Comparison of ENCODE assay signal across 24 cellular contexts in genomic region chr18:57856128-57856527, GRCh38. TPM values are rescaled to one million over a fixed set of nuclear protein-coding genes. Genes with fewer than 3 reads are reported as not detected.
"Had no signal": no experiment of that assay in that cellular context is flagged by ENCODE, and none has a peak within 500 bp of the region (broad histone marks: within the 10 kb centered on the region; RNA-seq: fewer than 3 reads in every experiment).

No MANE protein-coding gene starts in this region.

- H3K36me3 Mint-ChIP-seq: activated CD8-positive, alpha-beta memory T cell treated with anti-CD3 and anti-CD28 coated beads, Interleukin-2, amount 10 ng/mL, durations not matched to agents 7 days and 5 days; activated naive CD4-positive, alpha-beta T cell treated with anti-CD3 and anti-CD28 coated beads, Interleukin-2, amount 50 U/mL, for 72 hours had no signal

- DNase-seq: activated B cell treated with CpG ODN at 0.5 μM for 24 hours; activated CD4-positive, alpha-beta T cell treated with anti-CD3 and anti-CD28 coated beads for 1 hour; activated CD4-positive, alpha-beta T cell treated with anti-CD3 and anti-CD28 coated beads, Interleukin-2, amount 10 ng/mL, durations not matched to agents 24 days and 14 days; activated CD4-positive, alpha-beta T cell treated with anti-CD3 and anti-CD28 coated beads, Interleukin-2, amount 50 U/mL, for 48 hours; activated CD8-positive, alpha-beta memory T cell treated with anti-CD3 and anti-CD28 coated beads, Interleukin-2, amount 10 ng/mL, durations not matched to agents 7 days and 5 days; activated effector memory CD4-positive, alpha-beta T cell treated with anti-CD3 and anti-CD28 coated beads, Interleukin-2, amount 50 U/mL, for 16 hours; activated naive CD4-positive, alpha-beta T cell treated with Interleukin-2 at 50 U/mL for 16 hours; activated naive CD8-positive, alpha-beta T cell treated with anti-CD3 and anti-CD28 coated beads, Interleukin-2, amount 50 U/mL, for 24 hours; activated T-cell treated with anti-CD3 and anti-CD28 coated beads, Interleukin-2, amount 50 U/mL, for 24 hours; amniotic stem cell; body of pancreas; central memory CD4-positive, alpha-beta T cell; MG63; MV-4-11; NCI-H2081 treated with DMSO at 0.1 percent for 48 hours; NCI-H2171; NCI-H510A; NK-92 treated with Interleukin-12 subunit alpha and Interleukin-12 subunit beta, amount 100 ng/mL, for 24 hours; SHP77; T-helper 17 cell; T-helper 9 cell had no signal

- H3K27ac Mint-ChIP-seq: activated B cell treated with CpG ODN at 0.5 μM for 24 hours; activated CD4-positive, alpha-beta T cell treated with anti-CD3 and anti-CD28 coated beads, Interleukin-2, amount 10 ng/mL, durations not matched to agents 24 days and 14 days; activated CD8-positive, alpha-beta memory T cell treated with anti-CD3 and anti-CD28 coated beads, Interleukin-2, amount 10 ng/mL, durations not matched to agents 7 days and 5 days; activated naive CD4-positive, alpha-beta T cell treated with anti-CD3 and anti-CD28 coated beads, Interleukin-2, amount 50 U/mL, for 72 hours; activated naive CD8-positive, alpha-beta T cell treated with anti-CD3 and anti-CD28 coated beads, Interleukin-2, amount 50 U/mL, for 24 hours; activated T-cell treated with anti-CD3 and anti-CD28 coated beads, Interleukin-2, amount 50 U/mL, for 24 hours; activated T-helper 1 cell treated with anti-CD3 and anti-CD28 coated beads, Interleukin-12 subunit alpha, Interleukin-12 subunit beta, Interleukin-2, Interleukin-4 antibody, amounts not matched to agents 30 ng/mL and 10 ng/mL and 1 ng/mL, durations not matched to agents 14 hours and 24 hours and 36 hours; T-helper 17 cell had no signal

- ATAC-seq: activated CD8-positive, alpha-beta memory T cell treated with anti-CD3 and anti-CD28 coated beads, Interleukin-2, amount 10 ng/mL, durations not matched to agents 7 days and 5 days; activated naive CD4-positive, alpha-beta T cell treated with anti-CD3 and anti-CD28 coated beads, Interleukin-2, amount 50 U/mL, for 72 hours; activated naive CD8-positive, alpha-beta T cell treated with anti-CD3 and anti-CD28 coated beads, Interleukin-2, amount 50 U/mL, for 24 hours; body of pancreas; T-helper 17 cell had no signal

- H3K27me3 Mint-ChIP-seq: activated B cell treated with CpG ODN at 0.5 μM for 24 hours had no signal

- H3K4me3 ChIP-seq: ascending aorta, body of pancreas, MG63 had no signal

- H3K9me3 Mint-ChIP-seq: activated B cell treated with CpG ODN at 0.5 μM for 24 hours; activated CD4-positive, alpha-beta T cell treated with anti-CD3 and anti-CD28 coated beads, Interleukin-2, amount 10 ng/mL, durations not matched to agents 24 days and 14 days; activated naive CD4-positive, alpha-beta T cell treated with anti-CD3 and anti-CD28 coated beads, Interleukin-2, amount 50 U/mL, for 72 hours; activated naive CD8-positive, alpha-beta T cell treated with anti-CD3 and anti-CD28 coated beads, Interleukin-2, amount 50 U/mL, for 24 hours; activated T-cell treated with anti-CD3 and anti-CD28 coated beads, Interleukin-2, amount 50 U/mL, for 24 hours; activated T-helper 1 cell treated with anti-CD3 and anti-CD28 coated beads, Interleukin-12 subunit alpha, Interleukin-12 subunit beta, Interleukin-2, Interleukin-4 antibody, amounts not matched to agents 30 ng/mL and 10 ng/mL and 1 ng/mL, durations not matched to agents 14 hours and 24 hours and 36 hours had no signal

- H3K36me3 ChIP-seq: ascending aorta, MG63 had no signal

- H3K4me3 Mint-ChIP-seq: activated B cell treated with CpG ODN at 0.5 μM for 24 hours; activated CD4-positive, alpha-beta T cell treated with anti-CD3 and anti-CD28 coated beads, Interleukin-2, amount 10 ng/mL, durations not matched to agents 24 days and 14 days; activated CD8-positive, alpha-beta memory T cell treated with anti-CD3 and anti-CD28 coated beads, Interleukin-2, amount 10 ng/mL, durations not matched to agents 7 days and 5 days; activated naive CD8-positive, alpha-beta T cell treated with anti-CD3 and anti-CD28 coated beads, Interleukin-2, amount 50 U/mL, for 24 hours; activated T-cell treated with anti-CD3 and anti-CD28 coated beads, Interleukin-2, amount 50 U/mL, for 24 hours; activated T-helper 1 cell treated with anti-CD3 and anti-CD28 coated beads, Interleukin-12 subunit alpha, Interleukin-12 subunit beta, Interleukin-2, Interleukin-4 antibody, amounts not matched to agents 30 ng/mL and 10 ng/mL and 1 ng/mL, durations not matched to agents 14 hours and 24 hours and 36 hours; T-helper 17 cell had no signal

- H3K9me3 ChIP-seq: ascending aorta, body of pancreas, MG63 had no signal

- H3K27me3 ChIP-seq: ascending aorta, body of pancreas, MG63 had no signal

- H3K4me1 Mint-ChIP-seq: activated B cell treated with CpG ODN at 0.5 μM for 24 hours; activated CD4-positive, alpha-beta T cell treated with anti-CD3 and anti-CD28 coated beads, Interleukin-2, amount 10 ng/mL, durations not matched to agents 24 days and 14 days; activated CD8-positive, alpha-beta memory T cell treated with anti-CD3 and anti-CD28 coated beads, Interleukin-2, amount 10 ng/mL, durations not matched to agents 7 days and 5 days; activated naive CD8-positive, alpha-beta T cell treated with anti-CD3 and anti-CD28 coated beads, Interleukin-2, amount 50 U/mL, for 24 hours; T-helper 17 cell had no signal

- H3K27ac ChIP-seq: ascending aorta, body of pancreas had no signal

- H3K4me1 ChIP-seq: ascending aorta, body of pancreas had no signal

RNA-seq across cellular contexts. Expression of gene ATP8B1, which starts 53.0 kb away (rescaled TPM):
- total RNA-seq: activated CD4-positive, alpha-beta T cell treated with anti-CD3 and anti-CD28 coated beads, Interleukin-2, amount 10 ng/mL, durations not matched to agents 24 days and 14 days; activated naive CD4-positive, alpha-beta T cell treated with anti-CD3 and anti-CD28 coated beads, Interleukin-2, amount 50 U/mL, for 72 hours; T-helper 17 cell had no signal
